6 cellular contexts compared by ENCODE assay signal in the genomic region with DNA sequence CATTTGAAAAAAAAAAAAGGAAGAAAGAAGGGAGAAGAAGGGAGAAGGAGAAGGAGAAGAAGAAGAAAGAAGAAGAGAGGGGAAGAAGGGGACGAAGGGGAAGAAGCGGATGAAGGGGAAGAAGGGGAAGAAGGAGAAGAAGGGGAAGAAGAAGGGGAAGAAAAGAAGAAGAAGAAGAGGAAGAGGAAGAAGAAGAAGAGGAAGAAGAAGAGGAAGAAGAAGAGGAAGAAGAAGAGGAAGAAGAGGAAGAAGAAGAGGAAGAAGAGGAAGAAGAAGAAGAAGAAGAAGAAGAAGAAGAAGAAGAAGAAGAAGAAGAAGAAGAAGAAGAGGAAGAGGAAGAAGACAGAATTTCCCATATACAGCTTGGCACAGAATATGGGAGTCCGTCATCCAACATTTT. TPM values are rescaled to one million over a fixed set of nuclear protein-coding genes. Genes with fewer than 3 reads are reported as not detected.
DNase-seq lines count a peak whose midpoint lies in the region; ATAC-seq, FAIRE-seq and TF ChIP-seq lines count a peak whose summit lies in the region.
"Not testable (repeated sequence)": the region's sequence is repeated elsewhere in the genome, so short reads cannot be mapped to it uniquely, and the experiment has no call there.

No MANE protein-coding gene starts in this region.

- POLR2A ChIA-PET in HEK293 (lab: Yijun Ruan, JAX); HepG2 (lab: Yijun Ruan, JAX): not testable (repeated sequence)
- POLR2A ChIA-PET in activated B cell treated with CpG ODN at 0.5 μM for 24 hours (lab: Charles Lee) = interaction anchor here (0.6 kb wide), 1 partner anchor 17 kb away, joined by 5 read pairs; no protein-coding TSS in a partner anchor

- in situ Hi-C loops in HepG2 (cut with HindIII; ENCODE audit: extremely low pct_ligation_motif_present, low pct_unique_long_range_greater_than_20kb) = not testable (repeated sequence)

- not testable (repeated sequence) for H3K4me1 Mint-ChIP-seq in CD14-positive monocyte; activated B cell treated with CpG ODN at 0.5 μM for 24 hours; stimulated activated naive B cell treated with anti-CD40 and anti-IgM and Interleukin-4, amounts not matched to agents 10 μg/mL and 1 μg/mL and 100 μg/mL, for 72 hours

- H3K9me3 ChIP-seq in HEK293 (ENCODE audit: control insufficient read depth, insufficient read depth, low read depth, low read length); HepG2 (ENCODE audit: low read length); neutrophil: not testable (repeated sequence)

- H3K4me2 ChIP-seq in HepG2 (ENCODE audit: low read depth, low read length) = not testable (repeated sequence)

- not testable (repeated sequence) for TF ChIP-seq POLR2A in HepG2 (IDR thresholded peaks at IDR 0.05; ENCODE audit: insufficient read depth in 1 of 2, low read depth in 2 of 2, low read length in 2 of 2)

- H3K4me1 ChIP-seq in HEK293 (ENCODE audit: control insufficient read depth, insufficient read depth, low read length); HepG2 (ENCODE audit: insufficient read depth, low read length): not testable (repeated sequence)
- peaks cover 8 to 14% of the 10 kb centered on the region in 2 experiments for H3K4me1 ChIP-seq in neutrophil (ENCODE audit: control insufficient read depth in 1 of 2, insufficient read depth in 1 of 2, low read depth in 1 of 2, low read length in 1 of 2)

- not testable (repeated sequence) for ATAC-seq in activated B cell treated with CpG ODN at 0.5 μM for 24 hours (ENCODE audit: low read depth); HepG2; stimulated activated naive B cell treated with anti-CD40 and anti-IgM and Interleukin-4, amounts not matched to agents 10 μg/mL and 1 μg/mL and 100 μg/mL, for 72 hours (replicated peaks)

- TF ChIP-seq RAD21 in HepG2 (CRISPR knock-in tag; IDR thresholded peaks at IDR 0.05) = not testable (repeated sequence)

- not testable (repeated sequence) for DNase-seq in CD14-positive monocyte (ENCODE audit: low spot score); activated B cell treated with CpG ODN at 0.5 μM for 24 hours; HepG2 (ENCODE audit: low spot score); stimulated activated naive B cell treated with anti-CD40 and anti-IgM and Interleukin-4, amounts not matched to agents 10 μg/mL and 1 μg/mL and 100 μg/mL, for 72 hours

- intact Hi-C loops in CD14-positive monocyte (cut with micrococcal nuclease) = loop anchor here in 1 of 2 donors (10.0 kb wide), 1 partner anchor 313 kb away; no protein-coding TSS in a partner anchor
- intact Hi-C loops in activated B cell treated with CpG ODN at 0.5 μM for 24 hours (cut with micrococcal nuclease); HepG2 (cut with micrococcal nuclease; ENCODE audit: unreplicated experiment): not testable (repeated sequence)

- H3K36me3 Mint-ChIP-seq in CD14-positive monocyte; activated B cell treated with CpG ODN at 0.5 μM for 24 hours (ENCODE audit: low read depth); stimulated activated naive B cell treated with anti-CD40 and anti-IgM and Interleukin-4, amounts not matched to agents 10 μg/mL and 1 μg/mL and 100 μg/mL, for 72 hours: not testable (repeated sequence)

- FAIRE-seq in HepG2 (lab: Jason Lieb, UNC) = not testable (repeated sequence)

- not testable (repeated sequence) for TF ChIP-seq EP300 in HepG2 (IDR thresholded peaks at IDR 0.05; ENCODE audit: low read depth in 2 of 2, low read length in 2 of 2); HepG2 (CRISPR knock-in tag; IDR thresholded peaks at IDR 0.05; ENCODE audit: borderline replicate concordance)

- 47% methylated on average over 3 of the region's 3 CpGs for WGBS in HepG2 (ENCODE audit: low lambda C conversion rate)

- BruUV-seq in HepG2 (replicated peaks; lab: Mats Ljungman, UMichigan) = not testable (repeated sequence)

- not testable (repeated sequence) for H4K20me1 ChIP-seq in HepG2 (ENCODE audit: insufficient read depth, low read length)

- not testable (repeated sequence) for H3K79me2 ChIP-seq in HepG2 (ENCODE audit: insufficient read depth, low read length)

- H3K27ac ChIP-seq in HEK293 (ENCODE audit: extremely low read depth, low read depth, low read length); HepG2 (ENCODE audit: extremely low read length, insufficient read depth, low read length): not testable (repeated sequence)
- peak overlapping the region; percentile 66 for H3K27ac ChIP-seq in neutrophil

- H3K36me3 ChIP-seq in HEK293 (ENCODE audit: control insufficient read depth in 2 of 2, insufficient read depth in 1 of 2, low read length in 2 of 2); HepG2 (replicated peaks in 1 of 2; ENCODE audit: control insufficient read depth in 1 of 2, insufficient read depth in 2 of 2, low read length in 2 of 2); neutrophil: not testable (repeated sequence)

- not testable (repeated sequence) for H3K9ac ChIP-seq in HepG2 (ENCODE audit: insufficient read depth, low read depth, low read length)

- H3K27ac Mint-ChIP-seq in CD14-positive monocyte (peak overlapping the region in 5 of 7 donors; percentile 30 to 82 (median 77)), activated B cell treated with CpG ODN at 0.5 μM for 24 hours (peak overlapping the region; percentile 24)
- H3K27ac Mint-ChIP-seq in stimulated activated naive B cell treated with anti-CD40 and anti-IgM and Interleukin-4, amounts not matched to agents 10 μg/mL and 1 μg/mL and 100 μg/mL, for 72 hours = peak overlapping the region; percentile 68

- not testable (repeated sequence) for TF ChIP-seq CTCF in CD14-positive monocyte (IDR thresholded peaks at IDR 0.05); HEK293 (tag by site-specific recombination; IDR thresholded peaks at IDR 0.05); activated B cell treated with CpG ODN at 0.5 μM for 24 hours (IDR thresholded peaks at IDR 0.05); HepG2 (CRISPR knock-in tag; IDR thresholded peaks at IDR 0.05); neutrophil (IDR thresholded peaks at IDR 0.05)

- not testable (repeated sequence) for H3K4me3 Mint-ChIP-seq in CD14-positive monocyte; activated B cell treated with CpG ODN at 0.5 μM for 24 hours; stimulated activated naive B cell treated with anti-CD40 and anti-IgM and Interleukin-4, amounts not matched to agents 10 μg/mL and 1 μg/mL and 100 μg/mL, for 72 hours

- CTCF ChIA-PET in HEK293 (lab: Yijun Ruan, JAX); activated B cell treated with CpG ODN at 0.5 μM for 24 hours (lab: Charles Lee); HepG2 (lab: Yijun Ruan, JAX; ENCODE audit: low intra/inter-chr PET ratio, low total read pairs): not testable (repeated sequence)

- H3K27me3 ChIP-seq in HepG2 (ENCODE audit: control insufficient read depth in 1 of 2, insufficient read depth in 2 of 2, low read length in 2 of 2) = peaks cover 0 to 39% of the 10 kb centered on the region in 2 experiments; a peak in 3 of 5 replicates
- not testable (repeated sequence) for H3K27me3 ChIP-seq in neutrophil

- not testable (repeated sequence) for H3K4me3 ChIP-seq in HEK293 (ENCODE audit: low read depth, low read length); HepG2 (replicated peaks in 1 of 3; ENCODE audit: insufficient read depth in 1 of 3, low read depth in 2 of 3, low read length in 3 of 3); neutrophil (ENCODE audit: low read depth in 1 of 2, low read length in 1 of 2)

- H2AFZ ChIP-seq in HepG2 (ENCODE audit: low read length) = not testable (repeated sequence)

- peaks cover 6 to 17% (median 7%) of the 10 kb centered on the region in 7 donors for H3K9me3 Mint-ChIP-seq in CD14-positive monocyte
- H3K9me3 Mint-ChIP-seq in activated B cell treated with CpG ODN at 0.5 μM for 24 hours; stimulated activated naive B cell treated with anti-CD40 and anti-IgM and Interleukin-4, amounts not matched to agents 10 μg/mL and 1 μg/mL and 100 μg/mL, for 72 hours: not testable (repeated sequence)

- peaks cover 6 to 14% (median 7%) of the 10 kb centered on the region in 3 donors for H3K27me3 Mint-ChIP-seq in CD14-positive monocyte (ENCODE audit: low read depth in 3 of 3)
- peaks cover 20% of the 10 kb centered on the region for H3K27me3 Mint-ChIP-seq in activated B cell treated with CpG ODN at 0.5 μM for 24 hours
- peaks cover 18 to 24% of the 10 kb centered on the region in 2 donors for H3K27me3 Mint-ChIP-seq in stimulated activated naive B cell treated with anti-CD40 and anti-IgM and Interleukin-4, amounts not matched to agents 10 μg/mL and 1 μg/mL and 100 μg/mL, for 72 hours

RNA-seq across cellular contexts. Expression of a gene that starts 10.5 kb away (rescaled TPM):
- not detected for polyA plus RNA-seq in CD14-positive monocyte
- total RNA-seq in activated B cell treated with CpG ODN at 0.5 μM for 24 hours = 1.6 and 2.4 TPM in 2 replicates
- total RNA-seq in HepG2 (2016; rRNA removed; fragmentation: Illumina TruSeq; extraction: Trizol) = 0.84 TPM in 1 of 2 replicates, not detected in the other
- not detected in 2 replicates for total RNA-seq in HepG2 (2016; cell fraction: cytosol; rRNA removed; fragmentation: Illumina TruSeq; extraction: Trizol; ENCODE audit: low read depth)
- total RNA-seq in HepG2 (2016; cell fraction: insoluble cytoplasmic fraction; rRNA removed; fragmentation: Illumina TruSeq; extraction: Trizol) = 0.13 and 0.15 TPM in 2 replicates
- 0.34 TPM in 2 replicates for total RNA-seq in HepG2 (2016; cell fraction: membrane; rRNA removed; fragmentation: Illumina TruSeq; extraction: Trizol)
- total RNA-seq in HepG2 (2016; cell fraction: nucleus; rRNA removed; fragmentation: Illumina TruSeq; extraction: Trizol) = 0.34 and 0.56 TPM in 2 replicates
- polyA plus RNA-seq in HepG2 (2011; rRNA removed) = 2.2 and 5.2 TPM in 2 replicates
- 1.7 and 2.0 TPM in 2 replicates for polyA plus RNA-seq in HepG2 (2011; cell fraction: cytosol; rRNA removed)
- polyA plus RNA-seq in HepG2 (2011; cell fraction: nucleus; rRNA removed) = 19.5 and 21.3 TPM in 2 replicates
- 3.4 and 9.8 TPM in 2 replicates for polyA plus RNA-seq in HepG2 (2012)
- polyA plus RNA-seq in HepG2 (2016; cell fraction: cytosol; fragmentation: Illumina TruSeq; extraction: Trizol; ENCODE audit: low read depth) = 0.10 and 0.52 TPM in 2 replicates
- polyA plus RNA-seq in HepG2 (2016; cell fraction: insoluble cytoplasmic fraction; fragmentation: Illumina TruSeq; extraction: Trizol; ENCODE audit: low read depth) = 0.11 and 0.45 TPM in 2 replicates
- 0.17 and 0.41 TPM in 2 replicates for polyA plus RNA-seq in HepG2 (2016; cell fraction: membrane; fragmentation: Illumina TruSeq; extraction: Trizol; ENCODE audit: low read depth)
- 1.1 and 2.1 TPM in 2 replicates for polyA plus RNA-seq in HepG2 (2016; cell fraction: nucleus; fragmentation: Illumina TruSeq; extraction: Trizol; ENCODE audit: insufficient read depth, low read depth)
- 3.8 TPM in 1 of 2 replicates, not detected in the other for polyA minus RNA-seq in HepG2 (2011; rRNA and poly(A)+ RNA removed; ENCODE audit: low replicate concordance)
- 1.3 and 2.1 TPM in 2 replicates for polyA minus RNA-seq in HepG2 (2011; cell fraction: cytosol; rRNA and poly(A)+ RNA removed)
- 4.8 and 7.2 TPM in 2 replicates for polyA minus RNA-seq in HepG2 (2011; cell fraction: nucleus; rRNA and poly(A)+ RNA removed)

RNA-seq across cellular contexts. Expression of a gene that starts 18.0 kb away (rescaled TPM):
- 100 to 1,000 TPM; 102 to 103 TPM for polyA plus RNA-seq in CD14-positive monocyte
- 121 and 127 TPM in 2 replicates for total RNA-seq in activated B cell treated with CpG ODN at 0.5 μM for 24 hours
- total RNA-seq in HepG2 (2016; rRNA removed; fragmentation: Illumina TruSeq; extraction: Trizol) = 215 and 246 TPM in 2 replicates
- total RNA-seq in HepG2 (2016; cell fraction: cytosol; rRNA removed; fragmentation: Illumina TruSeq; extraction: Trizol; ENCODE audit: low read depth) = 33.7 and 38.0 TPM in 2 replicates
- 222 and 260 TPM in 2 replicates for total RNA-seq in HepG2 (2016; cell fraction: insoluble cytoplasmic fraction; rRNA removed; fragmentation: Illumina TruSeq; extraction: Trizol)
- total RNA-seq in HepG2 (2016; cell fraction: membrane; rRNA removed; fragmentation: Illumina TruSeq; extraction: Trizol) = 44.8 and 48.2 TPM in 2 replicates
- 137 and 140 TPM in 2 replicates for total RNA-seq in HepG2 (2016; cell fraction: nucleus; rRNA removed; fragmentation: Illumina TruSeq; extraction: Trizol)
- 245 and 254 TPM in 2 replicates for polyA plus RNA-seq in HepG2 (2011; rRNA removed)
- polyA plus RNA-seq in HepG2 (2011; cell fraction: cytosol; rRNA removed) = 222 and 246 TPM in 2 replicates
- polyA plus RNA-seq in HepG2 (2011; cell fraction: nucleus; rRNA removed) = 901 and 966 TPM in 2 replicates
- polyA plus RNA-seq in HepG2 (2012) = 156 and 158 TPM in 2 replicates
- 22.8 and 27.4 TPM in 2 replicates for polyA plus RNA-seq in HepG2 (2016; cell fraction: cytosol; fragmentation: Illumina TruSeq; extraction: Trizol; ENCODE audit: low read depth)
- 207 and 216 TPM in 2 replicates for polyA plus RNA-seq in HepG2 (2016; cell fraction: insoluble cytoplasmic fraction; fragmentation: Illumina TruSeq; extraction: Trizol; ENCODE audit: low read depth)
- polyA plus RNA-seq in HepG2 (2016; cell fraction: membrane; fragmentation: Illumina TruSeq; extraction: Trizol; ENCODE audit: low read depth) = 27.1 and 32.5 TPM in 2 replicates
- 236 and 251 TPM in 2 replicates for polyA plus RNA-seq in HepG2 (2016; cell fraction: nucleus; fragmentation: Illumina TruSeq; extraction: Trizol; ENCODE audit: insufficient read depth, low read depth)
- polyA minus RNA-seq in HepG2 (2011; rRNA and poly(A)+ RNA removed; ENCODE audit: low replicate concordance) = 107 and 189 TPM in 2 replicates
- polyA minus RNA-seq in HepG2 (2011; cell fraction: cytosol; rRNA and poly(A)+ RNA removed) = 74.0 and 74.8 TPM in 2 replicates
- polyA minus RNA-seq in HepG2 (2011; cell fraction: nucleus; rRNA and poly(A)+ RNA removed) = 230 and 248 TPM in 2 replicates

RNA-seq across cellular contexts. Expression of a gene that starts 29.6 kb away (rescaled TPM):
- 10 to 100 TPM; 27.3 to 33.1 TPM for polyA plus RNA-seq in CD14-positive monocyte
- total RNA-seq in activated B cell treated with CpG ODN at 0.5 μM for 24 hours = 327 and 333 TPM in 2 replicates
- total RNA-seq in HepG2 (2016; rRNA removed; fragmentation: Illumina TruSeq; extraction: Trizol) = 646 and 1,116 TPM in 2 replicates
- total RNA-seq in HepG2 (2016; cell fraction: cytosol; rRNA removed; fragmentation: Illumina TruSeq; extraction: Trizol; ENCODE audit: low read depth) = 3,280 and 3,642 TPM in 2 replicates
- 600 and 1,127 TPM in 2 replicates for total RNA-seq in HepG2 (2016; cell fraction: insoluble cytoplasmic fraction; rRNA removed; fragmentation: Illumina TruSeq; extraction: Trizol)
- 2,832 and 3,011 TPM in 2 replicates for total RNA-seq in HepG2 (2016; cell fraction: membrane; rRNA removed; fragmentation: Illumina TruSeq; extraction: Trizol)
- 1,362 and 1,462 TPM in 2 replicates for total RNA-seq in HepG2 (2016; cell fraction: nucleus; rRNA removed; fragmentation: Illumina TruSeq; extraction: Trizol)
- 369 and 374 TPM in 2 replicates for polyA plus RNA-seq in HepG2 (2011; rRNA removed)
- 207 and 225 TPM in 2 replicates for polyA plus RNA-seq in HepG2 (2011; cell fraction: cytosol; rRNA removed)
- polyA plus RNA-seq in HepG2 (2011; cell fraction: nucleus; rRNA removed) = 1,398 and 1,412 TPM in 2 replicates
- 352 and 481 TPM in 2 replicates for polyA plus RNA-seq in HepG2 (2012)
- 3,484 and 3,697 TPM in 2 replicates for polyA plus RNA-seq in HepG2 (2016; cell fraction: cytosol; fragmentation: Illumina TruSeq; extraction: Trizol; ENCODE audit: low read depth)
- 637 and 642 TPM in 2 replicates for polyA plus RNA-seq in HepG2 (2016; cell fraction: insoluble cytoplasmic fraction; fragmentation: Illumina TruSeq; extraction: Trizol; ENCODE audit: low read depth)
- 2,607 and 2,624 TPM in 2 replicates for polyA plus RNA-seq in HepG2 (2016; cell fraction: membrane; fragmentation: Illumina TruSeq; extraction: Trizol; ENCODE audit: low read depth)
- 3,019 and 3,117 TPM in 2 replicates for polyA plus RNA-seq in HepG2 (2016; cell fraction: nucleus; fragmentation: Illumina TruSeq; extraction: Trizol; ENCODE audit: insufficient read depth, low read depth)
- 388 and 403 TPM in 2 replicates for polyA minus RNA-seq in HepG2 (2011; rRNA and poly(A)+ RNA removed; ENCODE audit: low replicate concordance)
- 134 TPM in 2 replicates for polyA minus RNA-seq in HepG2 (2011; cell fraction: cytosol; rRNA and poly(A)+ RNA removed)
- 938 and 1,127 TPM in 2 replicates for polyA minus RNA-seq in HepG2 (2011; cell fraction: nucleus; rRNA and poly(A)+ RNA removed)

Comparison
In these comparisons a context has a peak if more than half of its experiments do, and no peak if none do; other contexts are left out.
1. H3K27ac Mint-ChIP-seq: peak in every context shown above with its lines; median percentile 77 in CD14-positive monocyte; 68 in stimulated activated naive B cell treated with anti-CD40 and anti-IgM and Interleukin-4, amounts not matched to agents 10 μg/mL and 1 μg/mL and 100 μg/mL, for 72 hours; 24 in activated B cell treated with CpG ODN at 0.5 μM for 24 hours.